ENCODE assay signal across 19 cellular contexts in the genomic region with DNA sequence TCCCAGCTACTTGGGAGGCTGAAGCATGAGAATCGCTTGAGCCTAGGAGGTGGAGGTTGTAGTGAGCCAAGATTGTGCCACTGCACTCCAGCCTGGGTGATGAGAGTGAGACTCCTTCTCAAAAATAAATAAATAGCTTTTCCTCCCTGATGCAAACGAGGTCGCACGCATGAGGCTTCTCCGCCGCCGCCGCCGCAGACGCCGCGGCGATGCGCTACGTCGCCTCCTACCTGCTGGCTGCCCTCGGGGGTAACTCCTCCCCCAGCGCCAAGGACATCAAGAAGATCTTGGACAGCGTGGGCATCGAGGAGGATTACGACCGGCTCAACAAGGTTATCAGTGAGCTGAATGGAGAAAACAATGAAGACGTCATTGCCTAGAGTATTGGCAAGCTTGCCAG. TPM values are rescaled to one million over a fixed set of nuclear protein-coding genes. Genes with fewer than 3 reads are reported as not detected.
DNase-seq lines count a peak whose midpoint lies in the region; ATAC-seq and TF ChIP-seq lines count a peak whose summit lies in the region.
"Had no signal": no experiment of that assay in that cellular context is flagged by ENCODE, and none has a peak within 500 bp of the region (broad histone marks: within the 10 kb centered on the region; RNA-seq: fewer than 3 reads in every experiment).

No MANE protein-coding gene starts in this region.

- no peaks in the 10 kb centered on the region for H3K9me3 Mint-ChIP-seq in osteocyte (ENCODE audit: unreplicated experiment)
- no peaks in the 10 kb centered on the region for H3K9me3 Mint-ChIP-seq in CD4-positive, alpha-beta T cell
- H3K9me3 Mint-ChIP-seq: CD4-positive, alpha-beta memory T cell; HFFc6 had no signal

- H3K27me3 ChIP-seq in CD4-positive, alpha-beta T cell (ENCODE audit: control insufficient read depth, insufficient read depth, low read length): peaks cover 3% of the 10 kb centered on the region
- H3K27me3 ChIP-seq: BLaER1 had no signal

- no peaks in the 10 kb centered on the region for H3K9me3 ChIP-seq in CD4-positive, alpha-beta T cell (ENCODE audit: control insufficient read depth, low read length)
- H3K9me3 ChIP-seq: HAP-1 had no signal

- CTCF ChIA-PET in CD4-positive, alpha-beta T cell (lab: Charles Lee): no interaction called here

- POLR2A ChIA-PET in CD4-positive, alpha-beta T cell (lab: Charles Lee): no interaction called here

- no peak overlapping the region for H3K27ac ChIP-seq in CD4-positive, alpha-beta T cell (ENCODE audit: low read depth, low read length)
- H3K27ac ChIP-seq: 22Rv1, BLaER1 had no signal

- ATAC-seq in CD4-positive, alpha-beta T cell (ENCODE audit: poor library complexity): no peak
- ATAC-seq: GM12878 had no signal

- DNase-seq in NCI-H526 (lab: John Stamatoyannopoulos, UW): peak; percentile 21 to 73
- DNase-seq in NCI-H526 treated with DMSO at 0.1 percent for 48 hours (lab: John Stamatoyannopoulos, UW): no peak
- peak; percentile 53 for DNase-seq in osteocyte (ENCODE audit: extremely low spot score, unreplicated experiment)
- DNase-seq in posterior vena cava (ENCODE audit: low spot score): peak; percentile 46
- no peak for DNase-seq in iPS-NIHi11 (ENCODE audit: low spot score)
- no peak for DNase-seq in CD4-positive, alpha-beta T cell
- DNase-seq: Calu3; CD4-positive, alpha-beta memory T cell; COR-L47; DMS53; DMS79 treated with DMSO at 0.1 percent for 48 hours; GOT3; HFFc6 had no signal

- H3K27ac Mint-ChIP-seq in osteocyte (ENCODE audit: unreplicated experiment): no peak overlapping the region
- H3K27ac Mint-ChIP-seq in CD4-positive, alpha-beta T cell: no peak overlapping the region
- H3K27ac Mint-ChIP-seq: B cell; CD4-positive, alpha-beta memory T cell; HFFc6 had no signal

- no peak overlapping the region for H3K4me3 Mint-ChIP-seq in osteocyte (ENCODE audit: unreplicated experiment)
- no peak overlapping the region for H3K4me3 Mint-ChIP-seq in CD4-positive, alpha-beta T cell
- H3K4me3 Mint-ChIP-seq: B cell, HFFc6 had no signal

- TF ChIP-seq CTCF in osteocyte (IDR thresholded peaks at IDR 0.05): no peak
- TF ChIP-seq CTCF in CD4-positive, alpha-beta T cell (IDR thresholded peaks at IDR 0.05): no peak

- peaks cover 13% of the 10 kb centered on the region for H3K27me3 Mint-ChIP-seq in osteocyte (ENCODE audit: unreplicated experiment)
- H3K27me3 Mint-ChIP-seq in CD4-positive, alpha-beta T cell: peaks cover 25% of the 10 kb centered on the region

- no peaks in the 10 kb centered on the region for H3K4me1 Mint-ChIP-seq in osteocyte (ENCODE audit: unreplicated experiment)
- H3K4me1 Mint-ChIP-seq in CD4-positive, alpha-beta T cell (ENCODE audit: low read depth): no peaks in the 10 kb centered on the region
- H3K4me1 Mint-ChIP-seq: B cell; CD4-positive, alpha-beta memory T cell had no signal

- intact Hi-C loops in posterior vena cava (cut with DNase I): no loop called here
- intact Hi-C loops in CD4-positive, alpha-beta T cell (cut with DNase I, micrococcal nuclease): loop anchor here in 1 of 2 experiments (5.0 kb wide), 1 partner anchor 166 kb away; no protein-coding TSS in a partner anchor

- no peaks in the 10 kb centered on the region for H3K36me3 Mint-ChIP-seq in osteocyte (ENCODE audit: unreplicated experiment)
- H3K36me3 Mint-ChIP-seq in CD4-positive, alpha-beta T cell (ENCODE audit: low read depth): no peaks in the 10 kb centered on the region
- H3K36me3 Mint-ChIP-seq: CD14-positive monocyte; CD4-positive, alpha-beta memory T cell had no signal

RNA-seq across cellular contexts. Expression of gene RAB39A, which starts 20.0 kb away (rescaled TPM):
- total RNA-seq in osteocyte (not detected in 2 replicates), posterior vena cava (1 to 10 TPM; 1.6 to 2.5 TPM)
- total RNA-seq in CD4-positive, alpha-beta T cell: not detected
- total RNA-seq: Calu3, HFFc6 had no signal

RNA-seq across cellular contexts. Expression of gene SLC35F2, which starts 49.6 kb away (rescaled TPM):
- 3.0 and 3.8 TPM in 2 replicates for total RNA-seq in osteocyte
- total RNA-seq in posterior vena cava: 10 to 100 TPM in 1 of 2 donors, 1 to 10 TPM in 1; 7.4 to 10.2 TPM
- 1 to 10 TPM; 2.8 to 3.0 TPM for total RNA-seq in CD4-positive, alpha-beta T cell

Comparison
In these comparisons a context has a peak if more than half of its experiments do, and no peak if none do; other contexts are left out.
1. DNase-seq: peak in NCI-H526 (2 of 2), osteocyte (single experiment) and posterior vena cava (single experiment); none in NCI-H526 treated with DMSO at 0.1 percent for 48 hours (single experiment), iPS-NIHi11 (single experiment) and CD4-positive, alpha-beta T cell (0 of 10).